ENCODE assay signal across 13 cellular contexts in the genomic region with DNA sequence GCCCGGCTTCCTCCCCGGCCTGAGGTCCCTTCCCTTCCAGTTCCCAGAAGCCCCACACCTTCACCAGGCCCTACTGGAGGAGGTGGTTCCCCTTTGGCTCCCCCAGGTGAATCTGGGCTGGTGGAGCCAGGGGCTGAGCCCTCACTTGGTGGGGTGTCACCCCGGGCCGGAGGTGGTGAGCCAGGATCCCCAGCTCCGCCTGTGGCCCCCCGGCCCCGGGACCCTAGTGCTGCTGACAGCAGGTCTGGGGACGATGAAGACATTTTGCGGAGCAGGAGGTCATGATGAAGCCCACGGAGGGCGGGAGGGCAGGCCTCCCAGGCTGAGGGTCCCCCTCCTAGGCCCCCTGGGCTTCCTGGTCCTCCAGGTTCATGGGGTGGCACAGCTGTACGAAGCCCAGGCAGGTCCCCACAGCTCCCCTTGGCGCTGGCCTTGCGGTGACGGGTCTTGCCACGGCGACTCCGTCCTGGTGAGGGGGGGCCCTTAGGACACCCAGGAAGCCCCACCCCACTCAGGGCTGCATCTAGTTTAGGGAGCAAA. TPM values are rescaled to one million over a fixed set of nuclear protein-coding genes. Genes with fewer than 3 reads are reported as not detected.
A peak's percentile ranks its signal among the peaks of the same experiment; 100 is the strongest.
DNase-seq lines count a peak whose midpoint lies in the region; TF ChIP-seq lines count a peak whose summit lies in the region.
"Had no signal": no experiment of that assay in that cellular context is flagged by ENCODE, and none has a peak within 500 bp of the region (broad histone marks: within the 10 kb centered on the region; RNA-seq: fewer than 3 reads in every experiment).

No MANE protein-coding gene starts in this region.

- H3K27me3 Mint-ChIP-seq in chondrocyte (ENCODE audit: low read depth) (no peaks in the 10 kb centered on the region), nephron progenitor cell (ENCODE audit: low read depth, poor library complexity) (no peaks in the 10 kb centered on the region)
- H3K27me3 Mint-ChIP-seq: central memory CD8-positive, alpha-beta T cell had no signal

- TF ChIP-seq CTCF in chondrocyte (IDR thresholded peaks at IDR 0.05), result no peak
- TF ChIP-seq CTCF in nephron progenitor cell (IDR thresholded peaks at IDR 0.05), result no peak

- H3K27ac Mint-ChIP-seq in chondrocyte (ENCODE audit: unreplicated experiment) (no peak overlapping the region), nephron progenitor cell (peak overlapping the region; percentile 95)
- H3K27ac Mint-ChIP-seq: activated T-cell treated with anti-CD3 and anti-CD28 coated beads, Interleukin-2, amount 50 U/mL, for 72 hours had no signal

- peaks cover 36% of the 10 kb centered on the region for H3K4me1 Mint-ChIP-seq in chondrocyte (ENCODE audit: low read depth)
- H3K4me1 Mint-ChIP-seq in nephron progenitor cell, result no peaks in the 10 kb centered on the region

- H3K4me3 Mint-ChIP-seq in chondrocyte (ENCODE audit: unreplicated experiment) (no peak overlapping the region), nephron progenitor cell (no peak overlapping the region)
- H3K4me3 Mint-ChIP-seq: activated T-cell treated with anti-CD3 and anti-CD28 coated beads, Interleukin-2, amount 50 U/mL, for 72 hours had no signal

- H3K9me3 Mint-ChIP-seq in chondrocyte (ENCODE audit: low read depth) (no peaks in the 10 kb centered on the region), nephron progenitor cell (no peaks in the 10 kb centered on the region)
- H3K9me3 Mint-ChIP-seq: activated T-cell treated with anti-CD3 and anti-CD28 coated beads, Interleukin-2, amount 50 U/mL, for 72 hours; central memory CD8-positive, alpha-beta T cell had no signal

- TF ChIP-seq POLR2A in GM19193 (IDR thresholded peaks at IDR 0.05; ENCODE audit: extremely low read depth, insufficient read depth, insufficient read length), result peak; percentile 61

- DNase-seq in chondrocyte (ENCODE audit: low spot score) (peak; percentile 91), nephron progenitor cell (no peak), NCI-H774 (lab: John Stamatoyannopoulos, UW) (no peak), activated gamma-delta T cell (lab: John Stamatoyannopoulos, UW) (no peak)
- no peak for DNase-seq in activated CD4-positive, CD25-positive, alpha-beta regulatory T cell (lab: John Stamatoyannopoulos, UW)
- DNase-seq: activated T-cell treated with anti-CD3 and anti-CD28 coated beads, Interleukin-2, amount 50 U/mL, for 72 hours; C1 segment of cervical spinal cord; stimulated activated CD4-positive, alpha-beta T cell treated with anti-CD3 and anti-CD28 coated beads, Interleukin-2, amount 100 ng/mL, for 48 hours had no signal

- H3K36me3 Mint-ChIP-seq in chondrocyte (ENCODE audit: low read depth), result peaks cover 26% of the 10 kb centered on the region
- H3K36me3 Mint-ChIP-seq in nephron progenitor cell (ENCODE audit: low read depth), result peaks cover 56% of the 10 kb centered on the region

RNA-seq across cellular contexts. Expression of a gene that starts 16.6 kb away (rescaled TPM):
- total RNA-seq in chondrocyte, result 25.5 to 30.6 TPM (median 26.9 TPM) in 3 replicates

RNA-seq across cellular contexts. Expression of a gene that starts 18.4 kb away (rescaled TPM):
- total RNA-seq in chondrocyte, result 23.5 to 34.0 TPM (median 24.1 TPM) in 3 replicates

RNA-seq across cellular contexts. Expression of a gene that starts 24.6 kb away (rescaled TPM):
- 0.92 TPM in 1 of 3 replicates, not detected in the others for total RNA-seq in chondrocyte
- total RNA-seq: kidney epithelial cell, LHCN-M2, subcutaneous adipose tissue had no signal

RNA-seq across cellular contexts. Expression of a gene that starts 30.8 kb away (rescaled TPM):
- 601 to 638 TPM (median 611 TPM) in 3 replicates for total RNA-seq in chondrocyte

RNA-seq across cellular contexts. Expression of a gene that starts 41.2 kb away (rescaled TPM):
- 96.2 to 110 TPM (median 102 TPM) in 3 replicates for total RNA-seq in chondrocyte
